Comparison of ENCODE assay signal across 1 cellular context in the genomic region with DNA sequence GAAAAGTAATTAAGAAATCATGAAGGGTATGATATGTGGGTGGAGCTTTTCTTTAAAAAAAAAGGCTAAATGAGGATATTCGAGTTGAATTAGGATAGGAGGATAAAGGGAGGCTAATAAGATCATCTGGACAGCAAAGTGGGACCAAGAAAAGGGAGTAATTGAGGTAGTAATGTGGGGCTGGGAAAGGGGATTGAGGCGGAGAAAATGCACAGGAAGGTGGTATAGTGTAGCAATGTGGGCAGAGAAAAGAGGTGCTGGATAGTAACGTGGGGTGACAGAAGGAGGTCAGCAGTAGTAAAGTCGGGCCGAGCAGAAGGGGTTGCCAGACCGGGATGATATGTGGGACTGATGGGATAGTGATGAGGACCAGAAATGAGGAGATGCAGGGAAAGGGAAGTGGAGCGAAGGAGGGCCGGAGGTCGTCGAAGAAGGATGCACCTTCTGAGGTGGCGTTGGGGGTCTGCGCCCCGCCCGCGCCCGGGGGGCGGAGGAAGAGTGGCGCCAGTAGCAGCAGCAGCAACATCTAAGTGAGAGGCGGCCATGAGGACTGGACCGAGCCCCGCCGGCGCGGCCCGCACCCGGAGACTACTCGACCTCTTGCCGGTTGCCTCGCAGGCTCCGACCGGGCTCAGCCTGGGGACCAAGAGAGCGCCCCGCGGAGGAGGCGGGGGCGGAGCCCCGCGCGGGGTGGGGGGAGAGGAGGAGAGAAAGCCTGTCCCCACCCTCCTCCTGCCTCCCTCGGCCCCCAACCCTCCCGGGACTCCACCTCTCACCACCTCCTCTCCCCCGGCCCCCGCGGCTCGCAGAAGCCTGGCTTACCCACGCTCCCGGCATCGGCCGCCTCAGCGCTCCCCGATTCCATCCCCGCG.
TF ChIP-seq lines count a peak whose summit lies in the region.

No MANE protein-coding gene starts in this region.

TF ChIP-seq in HEK293, 187 proteins besides CTCF, POLR2A, EP300 and RAD21 (continued from another document and continues in another):
- TF ChIP-seq, protein P1, sequence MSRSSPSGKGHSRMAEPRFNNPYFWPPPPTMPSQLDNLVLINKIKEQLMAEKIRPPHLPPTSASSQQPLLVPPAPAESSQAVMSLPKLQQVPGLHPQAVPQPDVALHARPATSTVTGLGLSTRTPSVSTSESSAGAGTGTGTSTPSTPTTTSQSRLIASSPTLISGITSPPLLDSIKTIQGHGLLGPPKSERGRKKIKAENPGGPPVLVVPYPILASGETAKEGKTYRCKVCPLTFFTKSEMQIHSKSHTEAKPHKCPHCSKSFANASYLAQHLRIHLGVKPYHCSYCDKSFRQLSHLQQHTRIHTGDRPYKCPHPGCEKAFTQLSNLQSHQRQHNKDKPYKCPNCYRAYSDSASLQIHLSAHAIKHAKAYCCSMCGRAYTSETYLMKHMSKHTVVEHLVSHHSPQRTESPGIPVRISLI (tag by site-specific recombination; IDR thresholded peaks at IDR 0.05), result no peak
- TF ChIP-seq SP2 (tag by site-specific recombination; IDR thresholded peaks at IDR 0.05) (peak; percentile 57), ZNF311 (tag by site-specific recombination; IDR thresholded peaks at IDR 0.05; ENCODE audit: borderline replicate concordance) (no peak), REPIN1 (tag by site-specific recombination; IDR thresholded peaks at IDR 0.05; ENCODE audit: low read depth) (no peak), ZFHX2 (tag by site-specific recombination; conservative IDR thresholded peaks at IDR 0.05) (peak; percentile 84), GFI1B (tag by site-specific recombination; IDR thresholded peaks at IDR 0.05) (no peak), KLF16 (tag by site-specific recombination; IDR thresholded peaks at IDR 0.05) (no peak), ZNF174 (tag by site-specific recombination; IDR thresholded peaks at IDR 0.05) (no peak), ZNF302 (tag by site-specific recombination; IDR thresholded peaks at IDR 0.05; ENCODE audit: low read depth) (no peak), ZNF623 (tag by site-specific recombination; IDR thresholded peaks at IDR 0.05) (no peak), ZNF354C (tag by site-specific recombination; IDR thresholded peaks at IDR 0.05; ENCODE audit: borderline replicate concordance, low read depth) (no peak), SP3 (tag by site-specific recombination; IDR thresholded peaks at IDR 0.05) (peak; percentile 78), BCL11A (tag by site-specific recombination; IDR thresholded peaks at IDR 0.05; ENCODE audit: low read depth) (peak; percentile 41; the same call in 1 of the 2 replicates), KLF9 (tag by site-specific recombination; IDR thresholded peaks at IDR 0.05; ENCODE audit: low read depth) (peak; percentile 45; the same call in 1 of the 2 replicates), TRIM28 (IDR thresholded peaks at IDR 0.05; ENCODE audit: borderline replicate concordance, low read length) (no peak), ZNF366 (tag by site-specific recombination; conservative IDR thresholded peaks at IDR 0.05) (peak; percentile 79), ZNF155 (tag by site-specific recombination; IDR thresholded peaks at IDR 0.05) (no peak), ZNF324 (tag by site-specific recombination; IDR thresholded peaks at IDR 0.05) (0 out of 2 replicates have a peak, but pooled peaks have one; percentile 47), SP7 (tag by site-specific recombination; IDR thresholded peaks at IDR 0.05) (peak; percentile 39), ZFP3 (tag by site-specific recombination; IDR thresholded peaks at IDR 0.05; ENCODE audit: low read depth) (no peak), ZEB2 (tag by site-specific recombination; IDR thresholded peaks at IDR 0.05) (peak; percentile 29; the same call in 1 of the 2 replicates), ZNF350 (tag by site-specific recombination; IDR thresholded peaks at IDR 0.05) (no peak), ZNF548 (tag by site-specific recombination; IDR thresholded peaks at IDR 0.05) (no peak), GLI4 (tag by site-specific recombination; IDR thresholded peaks at IDR 0.05) (0 out of 2 replicates have a peak, but pooled peaks have one; percentile 58), ZNF146 (tag by site-specific recombination; IDR thresholded peaks at IDR 0.05) (no peak), ZIC2 (tag by site-specific recombination; IDR thresholded peaks at IDR 0.05) (peak; percentile 58), ZBTB8A (tag by site-specific recombination; IDR thresholded peaks at IDR 0.05) (peak; percentile 69), ZNF416 (tag by site-specific recombination; IDR thresholded peaks at IDR 0.05) (no peak)
- TF ChIP-seq, protein P2, sequence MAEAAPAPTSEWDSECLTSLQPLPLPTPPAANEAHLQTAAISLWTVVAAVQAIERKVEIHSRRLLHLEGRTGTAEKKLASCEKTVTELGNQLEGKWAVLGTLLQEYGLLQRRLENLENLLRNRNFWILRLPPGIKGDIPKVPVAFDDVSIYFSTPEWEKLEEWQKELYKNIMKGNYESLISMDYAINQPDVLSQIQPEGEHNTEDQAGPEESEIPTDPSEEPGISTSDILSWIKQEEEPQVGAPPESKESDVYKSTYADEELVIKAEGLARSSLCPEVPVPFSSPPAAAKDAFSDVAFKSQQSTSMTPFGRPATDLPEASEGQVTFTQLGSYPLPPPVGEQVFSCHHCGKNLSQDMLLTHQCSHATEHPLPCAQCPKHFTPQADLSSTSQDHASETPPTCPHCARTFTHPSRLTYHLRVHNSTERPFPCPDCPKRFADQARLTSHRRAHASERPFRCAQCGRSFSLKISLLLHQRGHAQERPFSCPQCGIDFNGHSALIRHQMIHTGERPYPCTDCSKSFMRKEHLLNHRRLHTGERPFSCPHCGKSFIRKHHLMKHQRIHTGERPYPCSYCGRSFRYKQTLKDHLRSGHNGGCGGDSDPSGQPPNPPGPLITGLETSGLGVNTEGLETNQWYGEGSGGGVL (tag by site-specific recombination; IDR thresholded peaks at IDR 0.05), result peak; percentile 74
- TF ChIP-seq, protein P3, sequence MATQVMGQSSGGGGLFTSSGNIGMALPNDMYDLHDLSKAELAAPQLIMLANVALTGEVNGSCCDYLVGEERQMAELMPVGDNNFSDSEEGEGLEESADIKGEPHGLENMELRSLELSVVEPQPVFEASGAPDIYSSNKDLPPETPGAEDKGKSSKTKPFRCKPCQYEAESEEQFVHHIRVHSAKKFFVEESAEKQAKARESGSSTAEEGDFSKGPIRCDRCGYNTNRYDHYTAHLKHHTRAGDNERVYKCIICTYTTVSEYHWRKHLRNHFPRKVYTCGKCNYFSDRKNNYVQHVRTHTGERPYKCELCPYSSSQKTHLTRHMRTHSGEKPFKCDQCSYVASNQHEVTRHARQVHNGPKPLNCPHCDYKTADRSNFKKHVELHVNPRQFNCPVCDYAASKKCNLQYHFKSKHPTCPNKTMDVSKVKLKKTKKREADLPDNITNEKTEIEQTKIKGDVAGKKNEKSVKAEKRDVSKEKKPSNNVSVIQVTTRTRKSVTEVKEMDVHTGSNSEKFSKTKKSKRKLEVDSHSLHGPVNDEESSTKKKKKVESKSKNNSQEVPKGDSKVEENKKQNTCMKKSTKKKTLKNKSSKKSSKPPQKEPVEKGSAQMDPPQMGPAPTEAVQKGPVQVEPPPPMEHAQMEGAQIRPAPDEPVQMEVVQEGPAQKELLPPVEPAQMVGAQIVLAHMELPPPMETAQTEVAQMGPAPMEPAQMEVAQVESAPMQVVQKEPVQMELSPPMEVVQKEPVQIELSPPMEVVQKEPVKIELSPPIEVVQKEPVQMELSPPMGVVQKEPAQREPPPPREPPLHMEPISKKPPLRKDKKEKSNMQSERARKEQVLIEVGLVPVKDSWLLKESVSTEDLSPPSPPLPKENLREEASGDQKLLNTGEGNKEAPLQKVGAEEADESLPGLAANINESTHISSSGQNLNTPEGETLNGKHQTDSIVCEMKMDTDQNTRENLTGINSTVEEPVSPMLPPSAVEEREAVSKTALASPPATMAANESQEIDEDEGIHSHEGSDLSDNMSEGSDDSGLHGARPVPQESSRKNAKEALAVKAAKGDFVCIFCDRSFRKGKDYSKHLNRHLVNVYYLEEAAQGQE (tag by site-specific recombination; IDR thresholded peaks at IDR 0.05), result peak; percentile 78
- TF ChIP-seq, protein P4, sequence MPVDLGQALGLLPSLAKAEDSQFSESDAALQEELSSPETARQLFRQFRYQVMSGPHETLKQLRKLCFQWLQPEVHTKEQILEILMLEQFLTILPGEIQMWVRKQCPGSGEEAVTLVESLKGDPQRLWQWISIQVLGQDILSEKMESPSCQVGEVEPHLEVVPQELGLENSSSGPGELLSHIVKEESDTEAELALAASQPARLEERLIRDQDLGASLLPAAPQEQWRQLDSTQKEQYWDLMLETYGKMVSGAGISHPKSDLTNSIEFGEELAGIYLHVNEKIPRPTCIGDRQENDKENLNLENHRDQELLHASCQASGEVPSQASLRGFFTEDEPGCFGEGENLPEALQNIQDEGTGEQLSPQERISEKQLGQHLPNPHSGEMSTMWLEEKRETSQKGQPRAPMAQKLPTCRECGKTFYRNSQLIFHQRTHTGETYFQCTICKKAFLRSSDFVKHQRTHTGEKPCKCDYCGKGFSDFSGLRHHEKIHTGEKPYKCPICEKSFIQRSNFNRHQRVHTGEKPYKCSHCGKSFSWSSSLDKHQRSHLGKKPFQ (tag by site-specific recombination; IDR thresholded peaks at IDR 0.05), result no peak
- TF ChIP-seq, protein P5, sequence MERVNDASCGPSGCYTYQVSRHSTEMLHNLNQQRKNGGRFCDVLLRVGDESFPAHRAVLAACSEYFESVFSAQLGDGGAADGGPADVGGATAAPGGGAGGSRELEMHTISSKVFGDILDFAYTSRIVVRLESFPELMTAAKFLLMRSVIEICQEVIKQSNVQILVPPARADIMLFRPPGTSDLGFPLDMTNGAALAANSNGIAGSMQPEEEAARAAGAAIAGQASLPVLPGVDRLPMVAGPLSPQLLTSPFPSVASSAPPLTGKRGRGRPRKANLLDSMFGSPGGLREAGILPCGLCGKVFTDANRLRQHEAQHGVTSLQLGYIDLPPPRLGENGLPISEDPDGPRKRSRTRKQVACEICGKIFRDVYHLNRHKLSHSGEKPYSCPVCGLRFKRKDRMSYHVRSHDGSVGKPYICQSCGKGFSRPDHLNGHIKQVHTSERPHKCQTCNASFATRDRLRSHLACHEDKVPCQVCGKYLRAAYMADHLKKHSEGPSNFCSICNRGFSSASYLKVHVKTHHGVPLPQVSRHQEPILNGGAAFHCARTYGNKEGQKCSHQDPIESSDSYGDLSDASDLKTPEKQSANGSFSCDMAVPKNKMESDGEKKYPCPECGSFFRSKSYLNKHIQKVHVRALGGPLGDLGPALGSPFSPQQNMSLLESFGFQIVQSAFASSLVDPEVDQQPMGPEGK (tag by site-specific recombination; IDR thresholded peaks at IDR 0.05), result peak; percentile 69; the same call in 1 of the 2 replicates
- TF ChIP-seq, protein P6, sequence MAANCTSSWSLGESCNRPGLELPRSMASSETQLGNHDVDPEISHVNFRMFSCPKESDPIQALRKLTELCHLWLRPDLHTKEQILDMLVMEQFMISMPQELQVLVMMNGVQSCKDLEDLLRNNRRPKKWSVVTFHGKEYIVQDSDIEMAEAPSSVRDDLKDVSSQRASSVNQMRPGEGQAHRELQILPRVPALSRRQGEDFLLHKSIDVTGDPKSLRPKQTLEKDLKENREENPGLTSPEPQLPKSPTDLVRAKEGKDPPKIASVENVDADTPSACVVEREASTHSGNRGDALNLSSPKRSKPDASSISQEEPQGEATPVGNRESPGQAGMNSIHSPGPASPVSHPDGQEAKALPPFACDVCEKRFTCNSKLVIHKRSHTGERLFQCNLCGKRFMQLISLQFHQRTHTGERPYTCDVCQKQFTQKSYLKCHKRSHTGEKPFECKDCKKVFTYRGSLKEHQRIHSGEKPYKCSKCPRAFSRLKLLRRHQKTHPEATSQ (tag by site-specific recombination; IDR thresholded peaks at IDR 0.05), result no peak
- TF ChIP-seq, protein P7, sequence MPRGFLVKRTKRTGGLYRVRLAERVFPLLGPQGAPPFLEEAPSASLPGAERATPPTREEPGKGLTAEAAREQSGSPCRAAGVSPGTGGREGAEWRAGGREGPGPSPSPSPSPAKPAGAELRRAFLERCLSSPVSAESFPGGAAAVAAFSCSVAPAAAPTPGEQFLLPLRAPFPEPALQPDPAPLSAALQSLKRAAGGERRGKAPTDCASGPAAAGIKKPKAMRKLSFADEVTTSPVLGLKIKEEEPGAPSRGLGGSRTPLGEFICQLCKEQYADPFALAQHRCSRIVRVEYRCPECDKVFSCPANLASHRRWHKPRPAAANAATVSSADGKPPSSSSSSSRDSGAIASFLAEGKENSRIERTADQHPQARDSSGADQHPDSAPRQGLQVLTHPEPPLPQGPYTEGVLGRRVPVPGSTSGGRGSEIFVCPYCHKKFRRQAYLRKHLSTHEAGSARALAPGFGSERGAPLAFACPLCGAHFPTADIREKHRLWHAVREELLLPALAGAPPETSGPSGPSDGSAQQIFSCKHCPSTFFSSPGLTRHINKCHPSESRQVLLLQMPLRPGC (tag by site-specific recombination; IDR thresholded peaks at IDR 0.05), result peak; percentile 6; the same call in 1 of the 2 replicates
- TF ChIP-seq, protein P8, sequence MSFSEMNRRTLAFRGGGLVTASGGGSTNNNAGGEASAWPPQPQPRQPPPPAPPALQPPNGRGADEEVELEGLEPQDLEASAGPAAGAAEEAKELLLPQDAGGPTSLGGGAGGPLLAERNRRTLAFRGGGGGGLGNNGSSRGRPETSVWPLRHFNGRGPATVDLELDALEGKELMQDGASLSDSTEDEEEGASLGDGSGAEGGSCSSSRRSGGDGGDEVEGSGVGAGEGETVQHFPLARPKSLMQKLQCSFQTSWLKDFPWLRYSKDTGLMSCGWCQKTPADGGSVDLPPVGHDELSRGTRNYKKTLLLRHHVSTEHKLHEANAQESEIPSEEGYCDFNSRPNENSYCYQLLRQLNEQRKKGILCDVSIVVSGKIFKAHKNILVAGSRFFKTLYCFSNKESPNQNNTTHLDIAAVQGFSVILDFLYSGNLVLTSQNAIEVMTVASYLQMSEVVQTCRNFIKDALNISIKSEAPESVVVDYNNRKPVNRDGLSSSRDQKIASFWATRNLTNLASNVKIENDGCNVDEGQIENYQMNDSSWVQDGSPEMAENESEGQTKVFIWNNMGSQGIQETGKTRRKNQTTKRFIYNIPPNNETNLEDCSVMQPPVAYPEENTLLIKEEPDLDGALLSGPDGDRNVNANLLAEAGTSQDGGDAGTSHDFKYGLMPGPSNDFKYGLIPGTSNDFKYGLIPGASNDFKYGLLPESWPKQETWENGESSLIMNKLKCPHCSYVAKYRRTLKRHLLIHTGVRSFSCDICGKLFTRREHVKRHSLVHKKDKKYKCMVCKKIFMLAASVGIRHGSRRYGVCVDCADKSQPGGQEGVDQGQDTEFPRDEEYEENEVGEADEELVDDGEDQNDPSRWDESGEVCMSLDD (tag by site-specific recombination; IDR thresholded peaks at IDR 0.05), result peak; percentile 86
